In the genomic region with DNA sequence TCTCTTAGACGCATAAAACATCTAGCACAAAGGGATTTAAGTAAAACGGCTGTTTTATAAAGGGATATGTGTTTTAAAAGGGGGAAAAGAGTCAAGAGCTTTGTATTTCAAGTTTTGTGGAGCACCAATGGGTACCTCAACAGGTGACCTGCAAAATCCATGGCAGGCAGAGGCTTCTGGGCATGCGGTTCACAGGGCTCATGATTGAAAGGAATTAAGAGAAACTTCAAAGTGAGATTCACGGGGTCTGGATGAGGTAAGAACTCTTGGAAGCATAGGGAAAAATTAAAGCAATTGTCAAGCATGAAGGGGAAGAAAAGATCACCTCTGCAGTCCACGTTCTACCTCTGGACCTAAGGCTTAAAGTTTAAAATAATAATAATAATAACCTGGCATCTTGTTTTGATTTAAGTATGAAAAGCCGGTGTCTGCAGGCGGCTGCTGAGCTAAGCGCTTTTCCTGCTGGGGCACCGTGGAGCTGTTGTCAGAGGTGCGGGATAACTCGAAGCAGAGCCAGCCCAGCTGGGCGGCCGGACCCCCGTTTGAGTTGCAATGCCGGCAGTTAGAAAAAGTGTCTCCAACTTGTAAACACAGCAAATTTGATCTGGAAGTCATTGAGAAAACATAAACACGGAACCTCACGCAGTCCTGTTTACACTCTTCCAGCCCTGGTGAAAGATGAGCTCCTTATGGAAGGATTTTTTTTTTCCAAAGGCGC, we compare ENCODE assay signal across 1 cellular context.
A peak's percentile ranks its signal among the peaks of the same experiment; 100 is the strongest.
TF ChIP-seq lines count a peak whose summit lies in the region.

No MANE protein-coding gene starts in this region.

TF ChIP-seq in H1, 55 proteins besides CTCF, POLR2A, EP300 and RAD21:
- no peak for TF ChIP-seq CBX8 (IDR thresholded peaks at IDR 0.05; ENCODE audit: borderline replicate concordance, low read depth, low read length)
- TF ChIP-seq CHD2 (IDR thresholded peaks at IDR 0.05; ENCODE audit: low read length), result no peak
- TF ChIP-seq BRCA1 (IDR thresholded peaks at IDR 0.05; ENCODE audit: low read depth, low read length), result no peak
- no peak for TF ChIP-seq CEBPB (IDR thresholded peaks at IDR 0.05; ENCODE audit: low read depth, low read length)
- TF ChIP-seq, protein P1, sequence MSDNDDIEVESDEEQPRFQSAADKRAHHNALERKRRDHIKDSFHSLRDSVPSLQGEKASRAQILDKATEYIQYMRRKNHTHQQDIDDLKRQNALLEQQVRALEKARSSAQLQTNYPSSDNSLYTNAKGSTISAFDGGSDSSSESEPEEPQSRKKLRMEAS (IDR thresholded peaks at IDR 0.05), result 0 out of 2 replicates have a peak, but pooled peaks have one; percentile 11
- peak; percentile 52; the same call in 1 of the 2 replicates for TF ChIP-seq MAFK (IDR thresholded peaks at IDR 0.05; ENCODE audit: low read depth, low read length)
